In genomic region chr22:20636075-20636812, GRCh38 we compare ENCODE assay signal across 1 cellular context.
TF ChIP-seq lines count a peak whose summit lies in the region.

No MANE protein-coding gene starts in this region.

TF ChIP-seq in K562, 482 proteins besides CTCF, POLR2A, EP300 and RAD21 (continued from another document and continues in another):
- TF ChIP-seq TSHZ1 (CRISPR knock-in tag; IDR thresholded peaks at IDR 0.05) (no peak), GABPB2 (CRISPR knock-in tag; conservative IDR thresholded peaks at IDR 0.05) (0 out of 2 replicates have a peak, but pooled peaks have one; percentile 27), BHLHE40 (IDR thresholded peaks at IDR 0.05; ENCODE audit: low read length) (no peak), E2F4 (CRISPR knock-in tag; IDR thresholded peaks at IDR 0.05; ENCODE audit: low read depth) (peak; percentile 58; the same call in 1 of the 2 replicates), JUN (IDR thresholded peaks at IDR 0.05; ENCODE audit: borderline replicate concordance, low read depth, low read length) (no peak), JUN (CRISPR knock-in tag; IDR thresholded peaks at IDR 0.05; ENCODE audit: borderline replicate concordance) (no peak), MYNN (IDR thresholded peaks at IDR 0.05) (no peak), MYNN (CRISPR knock-in tag; IDR thresholded peaks at IDR 0.05) (peak; percentile 53; the same call in 1 of the 2 replicates), BRD9 (IDR thresholded peaks at IDR 0.05; ENCODE audit: low read depth, partially characterized antibody) (no peak), ATF6 (CRISPR knock-in tag; IDR thresholded peaks at IDR 0.05) (no peak), SLC30A9 (CRISPR knock-in tag; IDR thresholded peaks at IDR 0.05) (no peak), ZNF830 (CRISPR knock-in tag; IDR thresholded peaks at IDR 0.05) (no peak), USF2 (CRISPR knock-in tag; IDR thresholded peaks at IDR 0.05) (no peak; the same call in 1 of the 2 replicates), CBX2 (IDR thresholded peaks at IDR 0.05; ENCODE audit: insufficient read depth, low read length, poor library complexity, severe bottlenecking) (no peak), ARID3A (IDR thresholded peaks at IDR 0.05; ENCODE audit: borderline replicate concordance, low read depth, low read length) (no peak), ZBTB9 (CRISPR knock-in tag; IDR thresholded peaks at IDR 0.05) (no peak), TGIF2 (CRISPR knock-in tag; IDR thresholded peaks at IDR 0.05) (peak; percentile 75), CREB1 (IDR thresholded peaks at IDR 0.05) (no peak; the same call in 1 of the 2 replicates), CREB1 (CRISPR knock-in tag; IDR thresholded peaks at IDR 0.05) (peak; percentile 50), ZBTB40 (IDR thresholded peaks at IDR 0.05) (no peak), ZBTB40 (CRISPR knock-in tag; IDR thresholded peaks at IDR 0.05) (peak; percentile 36; the same call in 1 of the 2 replicates), RERE (CRISPR knock-in tag; IDR thresholded peaks at IDR 0.05; ENCODE audit: borderline replicate concordance) (no peak), MYBL2 (IDR thresholded peaks at IDR 0.05; ENCODE audit: low read depth) (no peak), MYBL2 (CRISPR knock-in tag; IDR thresholded peaks at IDR 0.05; ENCODE audit: borderline replicate concordance) (no peak), ZNF184 (CRISPR knock-in tag; IDR thresholded peaks at IDR 0.05) (peak; percentile 23; the same call in 1 of the 2 replicates), LCOR (CRISPR knock-in tag; IDR thresholded peaks at IDR 0.05) (peak; percentile 28; the same call in 1 of the 2 replicates), GATAD2A (IDR thresholded peaks at IDR 0.05) (no peak), ZBTB1 (CRISPR knock-in tag; IDR thresholded peaks at IDR 0.05; ENCODE audit: borderline replicate concordance, low read depth) (peak; percentile 74; the same call in 1 of the 2 replicates), ZNF274 (IDR thresholded peaks at IDR 0.05; ENCODE audit: borderline replicate concordance, low read depth, low read length) (no peak), RHOXF2B (CRISPR knock-in tag; conservative IDR thresholded peaks at IDR 0.05) (0 out of 2 replicates have a peak, but pooled peaks have one; percentile 36)
